8 cellular contexts compared by ENCODE assay signal in the genomic region with DNA sequence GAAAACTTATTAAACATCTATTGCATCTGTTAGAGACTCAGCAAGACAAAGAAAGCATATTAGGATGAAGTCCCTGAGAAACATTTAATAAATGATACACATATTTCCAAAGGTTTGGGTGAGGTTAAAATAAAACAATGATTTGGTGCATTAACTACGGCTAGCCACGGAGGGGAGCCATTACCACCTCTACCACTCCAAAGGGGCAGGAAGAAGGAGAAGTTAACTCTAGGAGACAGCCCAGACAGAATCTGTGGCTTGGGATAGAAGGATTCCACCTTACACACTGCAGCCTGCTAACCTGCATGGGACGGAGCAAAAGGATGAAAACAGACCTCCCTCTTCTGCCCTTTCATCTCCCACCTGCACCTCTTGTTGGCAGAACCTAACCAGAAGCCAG.
DNase-seq lines count a peak whose midpoint lies in the region; ATAC-seq and TF ChIP-seq lines count a peak whose summit lies in the region.

No MANE protein-coding gene starts in this region.

- no peaks in the 10 kb centered on the region for H3K79me2 ChIP-seq in smooth muscle cell (ENCODE audit: low read depth)

- WGBS in adrenal gland, 4 donors, result 5 to 20% (median 17%) methylated on average over 2 to 3 of the region's 3 CpGs
- WGBS in smooth muscle cell (ENCODE audit: low lambda C conversion rate), result 13% methylated on average over 3 of the region's 3 CpGs

- peaks cover 8% of the 10 kb centered on the region for H3F3A ChIP-seq in smooth muscle cell (ENCODE audit: low read depth)

- H4K20me1 ChIP-seq in smooth muscle cell (ENCODE audit: low read depth), result no peaks in the 10 kb centered on the region

- H3K9ac ChIP-seq in smooth muscle cell (ENCODE audit: low read depth), result no peak overlapping the region

- no peaks in the 10 kb centered on the region for H3K9me3 ChIP-seq in adrenal gland (replicated peaks in 1 of 3)
- H3K9me3 ChIP-seq in smooth muscle cell (replicated peaks; ENCODE audit: low read depth), result no peaks in the 10 kb centered on the region

- no peak overlapping the region for H3K4me3 ChIP-seq in adrenal gland
- no peak overlapping the region for H3K4me3 ChIP-seq in smooth muscle cell

- intact Hi-C loops in adrenal gland (cut with DNase I), result loop anchor here (5.0 to 10.0 kb wide), 4 partner anchors 156 to 416 kb away; partner anchors contain the start of gene FBXL5 (in 1 of the 2)

- TF ChIP-seq POLR2A in adrenal gland (IDR thresholded peaks at IDR 0.05), result no peak

- TF ChIP-seq CTCF in adrenal gland (IDR thresholded peaks at IDR 0.05), result peak; percentile 50 to 75 (median 60)
- peak; percentile 68 for TF ChIP-seq CTCF in smooth muscle cell (IDR thresholded peaks at IDR 0.05; ENCODE audit: borderline replicate concordance, insufficient read depth, poor library complexity, severe bottlenecking)

- H3K4me2 ChIP-seq in smooth muscle cell, result no peak overlapping the region

- peak; percentile 4 for DNase-seq in DMS114 treated with DMSO at 0.1 percent for 48 hours (lab: John Stamatoyannopoulos, UW; ENCODE audit: unreplicated experiment)
- DNase-seq in M059J (ENCODE audit: low read depth), result peak; percentile 50
- DNase-seq in adrenal gland, result peak in 6 of 7 donors; percentile 34 to 49 (median 38)
- DNase-seq in hepatic stellate cell (ENCODE audit: low spot score), result peak; percentile 70
- DNase-seq in smooth muscle cell (lab: John Stamatoyannopoulos, UW; ENCODE audit: unreplicated experiment), result no peak
- no peak for DNase-seq in NCI-H146 (lab: John Stamatoyannopoulos, UW)
- no peak for DNase-seq in NCI-H1105 treated with DMSO at 0.1 percent for 48 hours (lab: John Stamatoyannopoulos, UW)

- H3K36me3 ChIP-seq in adrenal gland (replicated peaks in 1 of 2) (no peaks in the 10 kb centered on the region), smooth muscle cell (ENCODE audit: low read depth) (no peaks in the 10 kb centered on the region)

- H3K4me1 ChIP-seq in adrenal gland (replicated peaks in 1 of 2), result peaks cover 0 to 10% of the 10 kb centered on the region in 2 donors
- no peaks in the 10 kb centered on the region for H3K4me1 ChIP-seq in smooth muscle cell (ENCODE audit: low read depth)

- peak; percentile 49 for ATAC-seq in GM19467 (IDR thresholded peaks at IDR 0.05; ENCODE audit: unreplicated experiment)

- no peaks in the 10 kb centered on the region for H3K27me3 ChIP-seq in adrenal gland
- no peaks in the 10 kb centered on the region for H3K27me3 ChIP-seq in smooth muscle cell (ENCODE audit: low read depth)

- no peak overlapping the region for H3K27ac ChIP-seq in adrenal gland
- H3K27ac ChIP-seq in smooth muscle cell (ENCODE audit: low read depth), result no peak overlapping the region

- no peak overlapping the region for H2AFZ ChIP-seq in smooth muscle cell (ENCODE audit: low read depth)

Comparison
In these comparisons a context has a peak if more than half of its experiments do, and no peak if none do; other contexts are left out.
1. DNase-seq: peak in DMS114 treated with DMSO at 0.1 percent for 48 hours (single experiment), M059J (single experiment), adrenal gland (6 of 7) and hepatic stellate cell (single experiment); none in smooth muscle cell (single experiment), NCI-H146 (single experiment) and NCI-H1105 treated with DMSO at 0.1 percent for 48 hours (single experiment).